Comparison of ENCODE assay signal across 23 cellular contexts in the genomic region with DNA sequence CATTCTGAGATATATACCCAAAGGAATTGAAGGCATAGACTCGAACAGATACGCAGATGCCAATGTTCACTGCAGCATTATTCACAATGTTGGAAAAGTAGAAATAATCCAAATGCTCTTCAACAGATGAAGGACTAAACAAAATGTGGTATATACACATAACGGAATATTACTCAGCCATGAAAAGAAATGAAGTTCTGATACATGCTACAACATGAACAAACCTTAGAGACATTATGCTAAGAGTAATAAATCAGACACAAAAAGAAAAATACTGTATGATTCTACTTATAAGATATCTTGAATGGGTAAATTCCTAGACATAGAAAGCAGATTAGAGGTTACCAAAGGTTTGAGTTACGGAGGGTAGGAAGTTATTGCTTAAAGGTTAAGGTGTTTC.
"Had no signal": no experiment of that assay in that cellular context is flagged by ENCODE, and none has a peak within 500 bp of the region (broad histone marks: within the 10 kb centered on the region; RNA-seq: fewer than 3 reads in every experiment).

No MANE protein-coding gene starts in this region.

- DNase-seq: activated CD4-positive, alpha-beta T cell treated with anti-CD3 and anti-CD28 coated beads, Interleukin-2, amount 50 U/mL, for 4 hours; activated CD4-positive, CD25-positive, alpha-beta regulatory T cell treated with anti-CD3 and anti-CD28 coated beads, Interleukin-2, amount 50 U/mL, for 72 hours; activated CD8-positive, alpha-beta memory T cell treated with anti-CD3 and anti-CD28 coated beads, Interleukin-2, amount 50 U/mL, for 48 hours; activated CD8-positive, alpha-beta T cell treated with anti-CD3 and anti-CD28 coated beads, Interleukin-2, amount 10 ng/mL, durations not matched to agents 7 days and 5 days; activated naive CD4-positive, alpha-beta T cell treated with anti-CD3 and anti-CD28 coated beads, Interleukin-2, amount 50 U/mL, for 16 hours; activated naive CD8-positive, alpha-beta T cell treated with anti-CD3 and anti-CD28 coated beads, Interleukin-2, amount 10 ng/mL, durations not matched to agents 7 days and 5 days; activated T-cell treated with anti-CD3 and anti-CD28 coated beads, Interleukin-2, amount 50 U/mL, for 1 hour; adrenal gland; anterior cingulate cortex; central memory CD4-positive, alpha-beta T cell; MG63; NCI-H1105; NCI-H1436; NCI-H1694 treated with DMSO at 0.1 percent for 48 hours; NCI-H2081; NCI-H446; NCI-H524; SW 1271 had no signal

- H3K9ac ChIP-seq: KMS-11 had no signal

- H3K27me3 ChIP-seq: adrenal gland, MG63 had no signal

- H3K27ac ChIP-seq: KMS-11, SK-N-MC had no signal

- H3K4me3 ChIP-seq: adrenal gland, MG63, SK-N-MC had no signal

- H3K9me3 ChIP-seq: adrenal gland, MG63 had no signal

- FAIRE-seq: bronchial epithelial cell had no signal

- H3K4me2 ChIP-seq: KMS-11 had no signal

- ATAC-seq: activated CD8-positive, alpha-beta T cell treated with anti-CD3 and anti-CD28 coated beads, Interleukin-2, amount 10 ng/mL, durations not matched to agents 7 days and 5 days; Right ventricle myocardium inferior; WTC11 had no signal
